31 cellular contexts compared by ENCODE assay signal in genomic region chr18:31261792-31262582, GRCh38. TPM values are rescaled to one million over a fixed set of nuclear protein-coding genes. Genes with fewer than 3 reads are reported as not detected.
A peak's percentile ranks its signal among the peaks of the same experiment; 100 is the strongest.
DNase-seq lines count a peak whose midpoint lies in the region; ATAC-seq, FAIRE-seq and TF ChIP-seq lines count a peak whose summit lies in the region.
"Had no signal": no experiment of that assay in that cellular context is flagged by ENCODE, and none has a peak within 500 bp of the region (broad histone marks: within the 10 kb centered on the region; RNA-seq: fewer than 3 reads in every experiment).

No MANE protein-coding gene starts in this region.

- H3K79me2 ChIP-seq in astrocyte (ENCODE audit: insufficient read depth, low read length) (no peaks in the 10 kb centered on the region), parathyroid adenoma (no peaks in the 10 kb centered on the region)

- H3K4me1 ChIP-seq in astrocyte (ENCODE audit: insufficient read depth, low read length) (no peaks in the 10 kb centered on the region), parathyroid adenoma (peaks cover 12% of the 10 kb centered on the region)
- H3K4me1 ChIP-seq: prostate gland, transverse colon had no signal

- H2AFZ ChIP-seq in astrocyte (ENCODE audit: low read depth, low read length), result no peak overlapping the region
- peak overlapping the region; percentile 58 for H2AFZ ChIP-seq in parathyroid adenoma

- H3K36me3 Mint-ChIP-seq in astrocyte (ENCODE audit: low read depth, unreplicated experiment), result no peaks in the 10 kb centered on the region
- H3K36me3 Mint-ChIP-seq: activated CD8-positive, alpha-beta memory T cell treated with anti-CD3 and anti-CD28 coated beads, Interleukin-2, amount 10 ng/mL, durations not matched to agents 7 days and 5 days; activated naive CD8-positive, alpha-beta T cell treated with anti-CD3 and anti-CD28 coated beads for 36 hours; brain; CD14-positive monocyte; naive thymus-derived CD8-positive, alpha-beta T cell had no signal

- ATAC-seq in GM18907 (IDR thresholded peaks at IDR 0.05; ENCODE audit: unreplicated experiment), result peak; percentile 45
- no peak for ATAC-seq in esophagus mucosa
- no peak for ATAC-seq in GM19324 (IDR thresholded peaks at IDR 0.05; ENCODE audit: low FRiP score, unreplicated experiment)
- ATAC-seq: activated CD4-positive, alpha-beta T cell treated with anti-CD3 and anti-CD28 coated beads for 36 hours; activated CD8-positive, alpha-beta memory T cell treated with anti-CD3 and anti-CD28 coated beads, Interleukin-2, amount 10 ng/mL, durations not matched to agents 7 days and 5 days; naive thymus-derived CD8-positive, alpha-beta T cell had no signal

- H4K20me1 ChIP-seq in astrocyte (ENCODE audit: insufficient read depth, low read length), result no peaks in the 10 kb centered on the region

- TF ChIP-seq CTCF in astrocyte (IDR thresholded peaks at IDR 0.05; ENCODE audit: insufficient read depth, low read depth, low read length) (no peak), parathyroid adenoma (IDR thresholded peaks at IDR 0.05) (no peak)

- DNase-seq in astrocyte (ENCODE audit: low read depth), result no peak
- peak; percentile 81 for DNase-seq in kidney glomerular epithelial cell (lab: John Stamatoyannopoulos, UW)
- DNase-seq in activated gamma-delta T cell treated with Interleukin-2 at 50 U/mL for 16 hours, result no peak
- DNase-seq in stimulated activated CD4-positive, alpha-beta T cell treated with anti-CD3 and anti-CD28 coated beads, Interleukin-2, amount 100 ng/mL, for 24 hours, result no peak
- DNase-seq: activated CD4-positive, alpha-beta T cell treated with anti-CD3 and anti-CD28 coated beads for 36 hours; activated CD8-positive, alpha-beta memory T cell treated with anti-CD3 and anti-CD28 coated beads, Interleukin-2, amount 10 ng/mL, durations not matched to agents 7 days and 5 days; activated naive CD8-positive, alpha-beta T cell treated with anti-CD3 and anti-CD28 coated beads for 36 hours; cortex of kidney; H9; heart left ventricle; IMR-90; naive thymus-derived CD8-positive, alpha-beta T cell; NCI-H1436; NCI-H2171; NCI-H82; OCI-M1; SHP77 treated with DMSO at 0.1 percent for 48 hours; stimulated activated CD4-positive, alpha-beta T cell treated with anti-CD3 and anti-CD28 coated beads, Interleukin-4, amount 100 ng/mL, for 24 hours; transverse colon had no signal

- no peaks in the 10 kb centered on the region for H3K9me3 Mint-ChIP-seq in astrocyte (ENCODE audit: unreplicated experiment)
- H3K9me3 Mint-ChIP-seq: activated naive CD8-positive, alpha-beta T cell treated with anti-CD3 and anti-CD28 coated beads for 36 hours; brain; H9; stimulated activated naive CD8-positive, alpha-beta T cell treated with anti-CD3 and anti-CD28 coated beads, Interleukin-15, Interleukin-2, amounts not matched to agents 100 ng/mL and 50 ng/mL, for 24 hours had no signal

- FAIRE-seq in astrocyte (lab: Jason Lieb, UNC), result no peak
- FAIRE-seq: G401.6, GM19239 had no signal

- no peak overlapping the region for H3K4me3 ChIP-seq in astrocyte (ENCODE audit: insufficient read depth, low read depth, low read length)
- no peak overlapping the region for H3K4me3 ChIP-seq in parathyroid adenoma (ENCODE audit: low read depth, low read length)
- H3K4me3 ChIP-seq: heart left ventricle, lung, prostate gland, transverse colon had no signal

- H3K9ac ChIP-seq in astrocyte (ENCODE audit: low read length) (no peak overlapping the region), parathyroid adenoma (no peak overlapping the region)

- no peaks in the 10 kb centered on the region for H3K9me3 ChIP-seq in astrocyte (ENCODE audit: insufficient read depth, low read depth, low read length)
- H3K9me3 ChIP-seq in parathyroid adenoma (ENCODE audit: control insufficient read depth, low read length), result no peaks in the 10 kb centered on the region
- H3K9me3 ChIP-seq: heart left ventricle, prostate gland, transverse colon had no signal

- H3K27me3 ChIP-seq in astrocyte (ENCODE audit: insufficient read depth, low read length), result no peaks in the 10 kb centered on the region
- H3K27me3 ChIP-seq in parathyroid adenoma (ENCODE audit: control insufficient read depth, insufficient read depth, low read length), result no peaks in the 10 kb centered on the region
- H3K27me3 ChIP-seq: heart left ventricle, transverse colon had no signal

- H3K27me3 Mint-ChIP-seq in astrocyte (ENCODE audit: low read depth, unreplicated experiment), result no peaks in the 10 kb centered on the region
- H3K27me3 Mint-ChIP-seq: activated CD4-positive, alpha-beta T cell treated with anti-CD3 and anti-CD28 coated beads for 36 hours; activated CD8-positive, alpha-beta memory T cell treated with anti-CD3 and anti-CD28 coated beads, Interleukin-2, amount 10 ng/mL, durations not matched to agents 7 days and 5 days; activated naive CD8-positive, alpha-beta T cell treated with anti-CD3 and anti-CD28 coated beads for 36 hours; brain; naive thymus-derived CD8-positive, alpha-beta T cell; stimulated activated naive CD8-positive, alpha-beta T cell treated with anti-CD3 and anti-CD28 coated beads, Interleukin-15, Interleukin-2, amounts not matched to agents 100 ng/mL and 50 ng/mL, for 24 hours had no signal

- H3K4me2 ChIP-seq in astrocyte (ENCODE audit: low read length), result no peak overlapping the region
- H3K4me2 ChIP-seq in parathyroid adenoma (ENCODE audit: low read length), result no peak overlapping the region

- H3K36me3 ChIP-seq in astrocyte (ENCODE audit: insufficient read depth, low read length) (no peaks in the 10 kb centered on the region), parathyroid adenoma (ENCODE audit: control insufficient read depth, insufficient read depth, low read length) (no peaks in the 10 kb centered on the region)
- H3K36me3 ChIP-seq: heart left ventricle, prostate gland, transverse colon had no signal

- H3K27ac Mint-ChIP-seq in astrocyte (ENCODE audit: unreplicated experiment), result peak overlapping the region; percentile 53
- H3K27ac Mint-ChIP-seq: activated CD4-positive, alpha-beta T cell treated with anti-CD3 and anti-CD28 coated beads for 36 hours; activated CD8-positive, alpha-beta memory T cell treated with anti-CD3 and anti-CD28 coated beads, Interleukin-2, amount 10 ng/mL, durations not matched to agents 7 days and 5 days; activated naive CD8-positive, alpha-beta T cell treated with anti-CD3 and anti-CD28 coated beads for 36 hours; brain; CD14-positive monocyte; H9; stimulated activated naive CD8-positive, alpha-beta T cell treated with anti-CD3 and anti-CD28 coated beads, Interleukin-15, Interleukin-2, amounts not matched to agents 100 ng/mL and 50 ng/mL, for 24 hours had no signal

- H3K27ac ChIP-seq in astrocyte (ENCODE audit: low read depth, low read length) (no peak overlapping the region), parathyroid adenoma (peak overlapping the region; percentile 52)
- H3K27ac ChIP-seq: prostate gland, transverse colon had no signal

- H3K4me3 Mint-ChIP-seq in astrocyte (ENCODE audit: unreplicated experiment), result no peak overlapping the region
- H3K4me3 Mint-ChIP-seq: activated CD4-positive, alpha-beta T cell treated with anti-CD3 and anti-CD28 coated beads for 36 hours; activated CD8-positive, alpha-beta memory T cell treated with anti-CD3 and anti-CD28 coated beads, Interleukin-2, amount 10 ng/mL, durations not matched to agents 7 days and 5 days; activated naive CD8-positive, alpha-beta T cell treated with anti-CD3 and anti-CD28 coated beads for 36 hours; brain; CD14-positive monocyte; H9; naive thymus-derived CD8-positive, alpha-beta T cell; stimulated activated naive CD8-positive, alpha-beta T cell treated with anti-CD3 and anti-CD28 coated beads, Interleukin-15, Interleukin-2, amounts not matched to agents 100 ng/mL and 50 ng/mL, for 24 hours had no signal

- peaks cover 9% of the 10 kb centered on the region for H3K4me1 Mint-ChIP-seq in astrocyte (ENCODE audit: low read depth, unreplicated experiment)
- H3K4me1 Mint-ChIP-seq: activated CD4-positive, alpha-beta T cell treated with anti-CD3 and anti-CD28 coated beads for 36 hours; activated CD8-positive, alpha-beta memory T cell treated with anti-CD3 and anti-CD28 coated beads, Interleukin-2, amount 10 ng/mL, durations not matched to agents 7 days and 5 days; activated naive CD8-positive, alpha-beta T cell treated with anti-CD3 and anti-CD28 coated beads for 36 hours; brain; CD14-positive monocyte; naive thymus-derived CD8-positive, alpha-beta T cell had no signal

RNA-seq across cellular contexts. Expression of gene DSG1, which starts 56.0 kb away (rescaled TPM):
- total RNA-seq in astrocyte (0.05 TPM in 1 of 2 replicates, not detected in the other), esophagus mucosa (33.7 TPM)
- total RNA-seq: activated CD4-positive, alpha-beta T cell treated with anti-CD3 and anti-CD28 coated beads for 36 hours; activated CD8-positive, alpha-beta memory T cell treated with anti-CD3 and anti-CD28 coated beads, Interleukin-2, amount 10 ng/mL, durations not matched to agents 7 days and 5 days; activated naive CD8-positive, alpha-beta T cell treated with anti-CD3 and anti-CD28 coated beads for 36 hours; H9; IMR-90; lung; MCF 10A; naive thymus-derived CD8-positive, alpha-beta T cell had no signal

Comparison
In these comparisons a context has a peak if more than half of its experiments do, and no peak if none do; other contexts are left out.
1. RNA of gene DSG1, which starts 56.0 kb away (total RNA-seq): 33.7 TPM in esophagus mucosa (single experiment); 0.05 TPM in astrocyte; every median in the first group is over 10 times any median in the second.